ENCODE assay signal across 21 cellular contexts in the genomic region with DNA sequence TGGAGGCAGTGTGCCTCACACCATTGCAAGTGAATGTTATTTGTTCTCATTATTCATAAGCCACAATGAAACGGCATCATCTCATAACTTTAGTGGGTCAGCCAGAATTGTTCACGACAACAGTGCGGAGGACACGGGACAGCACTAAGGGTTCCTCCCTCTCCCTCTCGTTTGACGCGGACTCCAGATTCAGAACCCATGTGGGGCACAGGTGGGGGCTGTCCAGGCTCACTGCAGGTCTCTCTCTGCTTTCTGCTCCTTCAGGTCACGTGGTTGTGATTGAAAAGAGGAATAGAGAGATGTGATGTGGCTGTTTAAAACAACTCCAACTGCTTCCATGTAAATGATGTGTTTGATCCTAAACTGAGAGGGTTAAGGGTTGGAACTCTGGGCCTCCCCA. TPM values are rescaled to one million over a fixed set of nuclear protein-coding genes. Genes with fewer than 3 reads are reported as not detected.
A peak's percentile ranks its signal among the peaks of the same experiment; 100 is the strongest.
DNase-seq lines count a peak whose midpoint lies in the region; ATAC-seq and TF ChIP-seq lines count a peak whose summit lies in the region.
"Had no signal": no experiment of that assay in that cellular context is flagged by ENCODE, and none has a peak within 500 bp of the region (broad histone marks: within the 10 kb centered on the region; RNA-seq: fewer than 3 reads in every experiment).

No MANE protein-coding gene starts in this region.

- H3K36me3 ChIP-seq in tibial artery = no peaks in the 10 kb centered on the region
- H3K36me3 ChIP-seq: breast epithelium, esophagus squamous epithelium, suprapubic skin had no signal

- no peak overlapping the region for H3K27ac ChIP-seq in tibial artery
- H3K27ac ChIP-seq: breast epithelium, dorsolateral prefrontal cortex, esophagus squamous epithelium, HL-60, SJCRH30, suprapubic skin had no signal

- TF ChIP-seq CTCF in tibial artery (IDR thresholded peaks at IDR 0.05) = no peak

- peak overlapping the region; percentile 74 to 87 for H3K4me3 Mint-ChIP-seq in activated T-cell treated with anti-CD3 and anti-CD28 coated beads, Interleukin-2, amount 50 U/mL, for 72 hours
- H3K4me3 Mint-ChIP-seq in activated naive CD8-positive, alpha-beta T cell treated with anti-CD3 and anti-CD28 coated beads for 36 hours = no peak overlapping the region
- H3K4me3 Mint-ChIP-seq in stimulated activated effector memory CD8-positive, alpha-beta T cell treated with anti-CD3 and anti-CD28 coated beads, Interleukin-12 subunit alpha, Interleukin-12 subunit beta, amount 100 ng/mL, for 72 hours = peak overlapping the region; percentile 84

- peaks cover 2 to 3% of the 10 kb centered on the region in 2 donors for H3K9me3 Mint-ChIP-seq in activated T-cell treated with anti-CD3 and anti-CD28 coated beads, Interleukin-2, amount 50 U/mL, for 72 hours
- no peaks in the 10 kb centered on the region for H3K9me3 Mint-ChIP-seq in activated naive CD8-positive, alpha-beta T cell treated with anti-CD3 and anti-CD28 coated beads for 36 hours
- peaks cover 3% of the 10 kb centered on the region for H3K9me3 Mint-ChIP-seq in stimulated activated effector memory CD8-positive, alpha-beta T cell treated with anti-CD3 and anti-CD28 coated beads, Interleukin-12 subunit alpha, Interleukin-12 subunit beta, amount 100 ng/mL, for 72 hours
- H3K9me3 Mint-ChIP-seq: IgD-negative memory B cell had no signal

- H3K4me3 ChIP-seq in tibial artery = no peak overlapping the region
- H3K4me3 ChIP-seq: breast epithelium, dorsolateral prefrontal cortex, esophagus squamous epithelium, SJCRH30, smooth muscle cell, suprapubic skin had no signal

- H3K36me3 Mint-ChIP-seq in activated T-cell treated with anti-CD3 and anti-CD28 coated beads, Interleukin-2, amount 50 U/mL, for 72 hours (ENCODE audit: insufficient read depth in 2 of 2) = peaks cover 2 to 3% of the 10 kb centered on the region in 2 donors
- H3K36me3 Mint-ChIP-seq in activated naive CD8-positive, alpha-beta T cell treated with anti-CD3 and anti-CD28 coated beads for 36 hours = peaks cover 25% of the 10 kb centered on the region
- peaks cover 15% of the 10 kb centered on the region for H3K36me3 Mint-ChIP-seq in stimulated activated effector memory CD8-positive, alpha-beta T cell treated with anti-CD3 and anti-CD28 coated beads, Interleukin-12 subunit alpha, Interleukin-12 subunit beta, amount 100 ng/mL, for 72 hours

- peak overlapping the region; percentile 89 for H3K27ac Mint-ChIP-seq in activated T-cell treated with anti-CD3 and anti-CD28 coated beads, Interleukin-2, amount 50 U/mL, for 72 hours
- peak overlapping the region; percentile 76 for H3K27ac Mint-ChIP-seq in activated naive CD8-positive, alpha-beta T cell treated with anti-CD3 and anti-CD28 coated beads for 36 hours
- peak overlapping the region; percentile 95 for H3K27ac Mint-ChIP-seq in stimulated activated effector memory CD8-positive, alpha-beta T cell treated with anti-CD3 and anti-CD28 coated beads, Interleukin-12 subunit alpha, Interleukin-12 subunit beta, amount 100 ng/mL, for 72 hours

- peaks cover 0 to 2% of the 10 kb centered on the region in 2 donors for H3K27me3 ChIP-seq in tibial artery
- H3K27me3 ChIP-seq: breast epithelium, esophagus squamous epithelium, SJCRH30, suprapubic skin had no signal

- no peaks in the 10 kb centered on the region for H3K9me3 ChIP-seq in tibial artery
- H3K9me3 ChIP-seq: breast epithelium, esophagus squamous epithelium, SJCRH30, suprapubic skin had no signal

- H3K4me1 Mint-ChIP-seq in activated T-cell treated with anti-CD3 and anti-CD28 coated beads, Interleukin-2, amount 50 U/mL, for 72 hours (ENCODE audit: low read depth) = peaks cover 98% of the 10 kb centered on the region
- H3K4me1 Mint-ChIP-seq in activated naive CD8-positive, alpha-beta T cell treated with anti-CD3 and anti-CD28 coated beads for 36 hours = peaks cover 81% of the 10 kb centered on the region
- peaks cover 97% of the 10 kb centered on the region for H3K4me1 Mint-ChIP-seq in stimulated activated effector memory CD8-positive, alpha-beta T cell treated with anti-CD3 and anti-CD28 coated beads, Interleukin-12 subunit alpha, Interleukin-12 subunit beta, amount 100 ng/mL, for 72 hours

- H3K4me1 ChIP-seq in tibial artery = no peaks in the 10 kb centered on the region
- H3K4me1 ChIP-seq: breast epithelium, SJCRH30 had no signal

- H3K27me3 Mint-ChIP-seq in activated T-cell treated with anti-CD3 and anti-CD28 coated beads, Interleukin-2, amount 50 U/mL, for 72 hours (ENCODE audit: low read depth) = no peaks in the 10 kb centered on the region
- no peaks in the 10 kb centered on the region for H3K27me3 Mint-ChIP-seq in activated naive CD8-positive, alpha-beta T cell treated with anti-CD3 and anti-CD28 coated beads for 36 hours
- H3K27me3 Mint-ChIP-seq: IgD-negative memory B cell had no signal

- intact Hi-C loops in tibial artery (cut with DNase I; ENCODE audit: low total_unique reads) = no loop called here

- ATAC-seq in activated T-cell treated with anti-CD3 and anti-CD28 coated beads, Interleukin-2, amount 50 U/mL, for 72 hours (replicated peaks in 1 of 2) = peak; percentile 38 to 50
- ATAC-seq in HG03520 (IDR thresholded peaks at IDR 0.05; ENCODE audit: unreplicated experiment) = peak; percentile 61
- ATAC-seq in stimulated activated effector memory CD8-positive, alpha-beta T cell treated with anti-CD3 and anti-CD28 coated beads, Interleukin-12 subunit alpha, Interleukin-12 subunit beta, amount 100 ng/mL, for 72 hours = peak; percentile 65
- no peak for ATAC-seq in GM21526 (IDR thresholded peaks at IDR 0.05; ENCODE audit: low FRiP score, unreplicated experiment)
- no peak for ATAC-seq in esophagus mucosa
- ATAC-seq: left lobe of liver had no signal

- peak; percentile 31 to 51 for DNase-seq in activated T-cell treated with anti-CD3 and anti-CD28 coated beads, Interleukin-2, amount 50 U/mL, for 72 hours
- no peak for DNase-seq in activated T-cell treated with anti-CD3 and anti-CD28 coated beads for 4 hours
- no peak for DNase-seq in activated naive CD8-positive, alpha-beta T cell treated with anti-CD3 and anti-CD28 coated beads for 36 hours
- DNase-seq in stimulated activated effector memory CD8-positive, alpha-beta T cell treated with anti-CD3 and anti-CD28 coated beads, Interleukin-12 subunit alpha, Interleukin-12 subunit beta, amount 100 ng/mL, for 72 hours (ENCODE audit: low spot score in 2 of 2) = no peak
- no peak for DNase-seq in tibial artery
- DNase-seq: COR-L47; dorsolateral prefrontal cortex; esophagus squamous epithelium; midbrain; NCI-H748 treated with DMSO at 0.1 percent for 48 hours; SJCRH30; stimulated activated CD4-positive, alpha-beta T cell treated with anti-CD3 and anti-CD28 coated beads, Interleukin-4, amount 100 ng/mL, for 4 hours had no signal

RNA-seq across cellular contexts. Expression of a gene that starts 13.5 kb away (rescaled TPM):
- total RNA-seq in activated T-cell treated with anti-CD3 and anti-CD28 coated beads, Interleukin-2, amount 50 U/mL, for 72 hours = 10 to 100 TPM; 36.6 to 56.2 TPM
- total RNA-seq in activated naive CD8-positive, alpha-beta T cell treated with anti-CD3 and anti-CD28 coated beads for 36 hours = 10 to 100 TPM; 16.6 to 18.0 TPM
- total RNA-seq in esophagus mucosa = 18.3 TPM

Comparison
In these comparisons a context has a peak if more than half of its experiments do, and no peak if none do; other contexts are left out.
1. DNase-seq: peak in activated T-cell treated with anti-CD3 and anti-CD28 coated beads, Interleukin-2, amount 50 U/mL, for 72 hours (2 of 2); none in activated T-cell treated with anti-CD3 and anti-CD28 coated beads for 4 hours (single experiment), activated naive CD8-positive, alpha-beta T cell treated with anti-CD3 and anti-CD28 coated beads for 36 hours (single experiment), stimulated activated effector memory CD8-positive, alpha-beta T cell treated with anti-CD3 and anti-CD28 coated beads, Interleukin-12 subunit alpha, Interleukin-12 subunit beta, amount 100 ng/mL, for 72 hours (0 of 2) and tibial artery (0 of 2).
2. ATAC-seq: peak in activated T-cell treated with anti-CD3 and anti-CD28 coated beads, Interleukin-2, amount 50 U/mL, for 72 hours (2 of 2), HG03520 (single experiment) and stimulated activated effector memory CD8-positive, alpha-beta T cell treated with anti-CD3 and anti-CD28 coated beads, Interleukin-12 subunit alpha, Interleukin-12 subunit beta, amount 100 ng/mL, for 72 hours (single experiment); none in GM21526 (single experiment) and esophagus mucosa (single experiment).
3. Peak in every context shown above with its lines, with median percentiles within 50 percentile points of each other: H3K27ac Mint-ChIP-seq.